23 cellular contexts compared by ENCODE assay signal in the genomic region with DNA sequence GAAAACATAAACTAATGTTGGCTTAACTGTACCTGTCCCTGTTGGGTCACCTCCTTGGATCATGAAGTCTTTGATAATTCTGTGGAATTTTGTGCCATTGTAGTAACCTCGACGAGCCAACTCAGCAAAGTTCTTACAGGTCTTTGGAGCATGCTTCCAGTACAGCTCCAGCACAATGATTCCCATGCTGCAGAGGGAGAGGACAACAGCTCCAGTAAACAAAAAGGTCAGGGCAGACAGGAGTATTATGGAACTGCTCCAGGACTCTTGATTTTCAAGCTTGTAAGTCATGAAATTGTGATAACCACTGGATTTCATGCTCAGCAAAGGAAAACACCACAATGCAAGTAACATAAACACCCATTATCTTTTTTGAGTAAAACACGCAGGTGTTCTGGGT. TPM values are rescaled to one million over a fixed set of nuclear protein-coding genes. Genes with fewer than 3 reads are reported as not detected.
"Had no signal": no experiment of that assay in that cellular context is flagged by ENCODE, and none has a peak within 500 bp of the region (broad histone marks: within the 10 kb centered on the region; RNA-seq: fewer than 3 reads in every experiment).

No MANE protein-coding gene starts in this region.

- H3K27ac ChIP-seq: sigmoid colon, stomach, transverse colon had no signal

- H3K27ac Mint-ChIP-seq: nephron progenitor cell; stimulated activated memory B cell treated with anti-CD40 and anti-IgM and Interleukin-4, amounts not matched to agents 10 μg/mL and 1 μg/mL and 100 μg/mL, for 72 hours had no signal

- DNase-seq: activated CD4-positive, alpha-beta memory T cell treated with anti-CD3 and anti-CD28 coated beads for 36 hours; activated CD4-positive, alpha-beta T cell treated with anti-CD3 and anti-CD28 coated beads for 1 hour; activated naive CD4-positive, alpha-beta T cell treated with Interleukin-2 at 50 U/mL for 16 hours; activated T-cell treated with anti-CD3 and anti-CD28 coated beads for 4 hours; amygdala; dermis blood vessel endothelial cell; effector CD8-positive, alpha-beta T cell; erythroblast; foreskin fibroblast; immature natural killer cell; mesenchymal stem cell; nephron progenitor cell; nucleus accumbens; sigmoid colon; stimulated activated CD4-positive, alpha-beta T cell treated with anti-CD3 and anti-CD28 coated beads, Interleukin-15, amount 100 ng/mL, for 24 hours; stomach; T-helper 1 cell; T-helper 9 cell; transverse colon had no signal

- H3K27me3 ChIP-seq: sigmoid colon, stomach, transverse colon had no signal

- H3K9me3 Mint-ChIP-seq: activated CD4-positive, alpha-beta memory T cell treated with anti-CD3 and anti-CD28 coated beads for 36 hours; immature natural killer cell; stimulated activated memory B cell treated with anti-CD40 and anti-IgM and Interleukin-4, amounts not matched to agents 10 μg/mL and 1 μg/mL and 100 μg/mL, for 72 hours had no signal

- H3K4me2 ChIP-seq: smooth muscle cell had no signal

- ATAC-seq: stimulated activated memory B cell treated with anti-CD40 and anti-IgM and Interleukin-4, amounts not matched to agents 10 μg/mL and 1 μg/mL and 100 μg/mL, for 72 hours had no signal

- H3K4me3 ChIP-seq: sigmoid colon, smooth muscle cell, stomach, transverse colon had no signal

- H3K9me3 ChIP-seq: sigmoid colon, stomach, transverse colon had no signal

- H3K4me3 Mint-ChIP-seq: activated CD4-positive, alpha-beta memory T cell treated with anti-CD3 and anti-CD28 coated beads for 36 hours; immature natural killer cell; nephron progenitor cell; stimulated activated memory B cell treated with anti-CD40 and anti-IgM and Interleukin-4, amounts not matched to agents 10 μg/mL and 1 μg/mL and 100 μg/mL, for 72 hours had no signal

- H3K27me3 Mint-ChIP-seq: activated CD4-positive, alpha-beta memory T cell treated with anti-CD3 and anti-CD28 coated beads for 36 hours; stimulated activated memory B cell treated with anti-CD40 and anti-IgM and Interleukin-4, amounts not matched to agents 10 μg/mL and 1 μg/mL and 100 μg/mL, for 72 hours had no signal

RNA-seq across cellular contexts. Expression of gene CPNE5, which starts 32.4 kb away (rescaled TPM):
- total RNA-seq: chondrocyte, fibroblast of lung, smooth muscle cell had no signal
